ENCODE assay signal across 8 cellular contexts in genomic region chr13:113836917-113837553, GRCh38. TPM values are rescaled to one million over a fixed set of nuclear protein-coding genes. Genes with fewer than 3 reads are reported as not detected.
A peak's percentile ranks its signal among the peaks of the same experiment; 100 is the strongest.
DNase-seq lines count a peak whose midpoint lies in the region; ATAC-seq and TF ChIP-seq lines count a peak whose summit lies in the region.

No MANE protein-coding gene starts in this region.

- H3K4me1 ChIP-seq in ascending aorta, result peaks cover 26 to 42% of the 10 kb centered on the region in 2 donors

- intact Hi-C loops in ascending aorta (cut with DNase I), result loop anchor here (1.0 kb wide), 2 partner anchors 20 to 25 kb away; no protein-coding TSS in a partner anchor

- H3K27me3 ChIP-seq in ascending aorta, result no peaks in the 10 kb centered on the region

- ATAC-seq in HG03460 (IDR thresholded peaks at IDR 0.05; ENCODE audit: unreplicated experiment) (no peak), HG03354 (IDR thresholded peaks at IDR 0.05; ENCODE audit: poor library complexity, severe bottlenecking, unreplicated experiment) (no peak)

- no peaks in the 10 kb centered on the region for H3K9me3 ChIP-seq in ascending aorta

- H3K27ac ChIP-seq in C4-2B, result peak overlapping the region; percentile 84
- H3K27ac ChIP-seq in ascending aorta, result peak overlapping the region; percentile 86 to 89
- H3K27ac ChIP-seq in temporal lobe (ENCODE audit: low read depth, low read length), result peak overlapping the region; percentile 85

- no peak for TF ChIP-seq CTCF in C4-2B (conservative IDR thresholded peaks at IDR 0.05)
- TF ChIP-seq CTCF in ascending aorta (IDR thresholded peaks at IDR 0.05), result no peak

- H3K36me3 ChIP-seq in ascending aorta, result peaks cover 37 to 43% of the 10 kb centered on the region in 2 donors

- DNase-seq in KBM-7, result peak; percentile 41
- DNase-seq in ascending aorta (ENCODE audit: low spot score in 2 of 2), result no peak
- DNase-seq in islet precursor cell, result peak; percentile 89
- no peak for DNase-seq in cortex of kidney (lab: John Stamatoyannopoulos, UW)

- peak overlapping the region in 1 of 2 donors; percentile 14 for H3K4me3 ChIP-seq in ascending aorta

- in situ Hi-C loops in KBM-7 (cut with MboI; ENCODE audit: low pct_unique_long_range_greater_than_20kb, low sequenced_read_pairs), result no loop called here

RNA-seq across cellular contexts. Expression of gene GAS6, which starts 26.8 kb away (rescaled TPM):
- total RNA-seq in ascending aorta (502 TPM), temporal lobe (21.1 TPM)

Comparison
In these comparisons a context has a peak if more than half of its experiments do, and no peak if none do; other contexts are left out.
1. DNase-seq: peak in KBM-7 (single experiment) and islet precursor cell (single experiment); none in ascending aorta (0 of 2) and cortex of kidney (single experiment).
2. RNA of gene GAS6, which starts 26.8 kb away (total RNA-seq): 502 TPM in ascending aorta (single experiment); 21.1 TPM in temporal lobe (single experiment); every median in the first group is over 10 times any median in the second.
3. Peak in every context shown above with its lines, with median percentiles within 50 percentile points of each other: H3K27ac ChIP-seq.